In genomic region chr10:77710759-77711682, GRCh38 we compare ENCODE assay signal across 8 cellular contexts.
A peak's percentile ranks its signal among the peaks of the same experiment; 100 is the strongest.
DNase-seq lines count a peak whose midpoint lies in the region; ATAC-seq, FAIRE-seq and TF ChIP-seq lines count a peak whose summit lies in the region.

No MANE protein-coding gene starts in this region.

- peaks cover 3% of the 10 kb centered on the region for H3K4me1 ChIP-seq in endothelial cell of umbilical vein (ENCODE audit: control insufficient read depth, extremely low read depth, insufficient read depth, low read length)
- no peaks in the 10 kb centered on the region for H3K4me1 ChIP-seq in mucosa of descending colon (ENCODE audit: low read depth)

- H3K27ac ChIP-seq in endothelial cell of umbilical vein (ENCODE audit: insufficient read depth, low read depth, low read length) = no peak overlapping the region

- CTCF ChIA-PET in endothelial cell of umbilical vein (lab: Charles Lee) = interaction anchor here (0.6 to 14.8 kb wide), 60 partner anchors 10 to 597 kb away, joined by 3 to 317 read pairs (median 5); no protein-coding TSS in a partner anchor

- no TSS peak for BruUV-seq in endothelial cell of umbilical vein (replicated peaks; lab: Mats Ljungman, UMichigan)

- H3K4me3 ChIP-seq in endothelial cell of umbilical vein (replicated peaks in 1 of 3; ENCODE audit: insufficient read depth in 1 of 3, low read depth in 1 of 3, low read length in 3 of 3) (peak overlapping the region; percentile 14 to 41 (median 38)), mucosa of descending colon (no peak overlapping the region)

- no peaks in the 10 kb centered on the region for H3K79me2 ChIP-seq in endothelial cell of umbilical vein (ENCODE audit: control insufficient read depth, insufficient read depth, low read length)

- ATAC-seq in GM19035 (IDR thresholded peaks at IDR 0.05; ENCODE audit: unreplicated experiment) = peak; percentile 85
- ATAC-seq in HG03175 (IDR thresholded peaks at IDR 0.05; ENCODE audit: unreplicated experiment) = peak; percentile 90
- ATAC-seq in mucosa of descending colon = peak; percentile 99

- POLR2A ChIA-PET in endothelial cell of umbilical vein (lab: Charles Lee) = interaction anchor here (0.5 kb wide), 1 partner anchor 58 kb away, joined by 3 read pairs; no protein-coding TSS in a partner anchor

- no peaks in the 10 kb centered on the region for H3K9me1 ChIP-seq in endothelial cell of umbilical vein (replicated peaks; ENCODE audit: control insufficient read depth, extremely low read depth, insufficient read depth, low read length)

- TF ChIP-seq CTCF in endothelial cell of umbilical vein (IDR thresholded peaks at IDR 0.05; ENCODE audit: extremely low read depth in 1 of 2, insufficient read depth in 1 of 2, low read depth in 1 of 2, low read length in 2 of 2) (peak; percentile 98 to 100), mucosa of descending colon (IDR thresholded peaks at IDR 0.05) (peak; percentile 99)

- peak; percentile 10 to 26 for DNase-seq in AML-193 (lab: John Stamatoyannopoulos, UW)
- peak; percentile 84 for DNase-seq in NCI-H69 (lab: John Stamatoyannopoulos, UW)
- DNase-seq in activated CD8-positive, alpha-beta memory T cell treated with anti-CD3 and anti-CD28 coated beads for 48 hours (ENCODE audit: low read depth in 2 of 3, low spot score in 2 of 3) = peak; percentile 33 to 71 (median 68)
- peak; percentile 73 for DNase-seq in endothelial cell of umbilical vein (ENCODE audit: low read depth, low spot score)
- peak; percentile 69 to 90 (median 85) for DNase-seq in mucosa of descending colon
- DNase-seq in stimulated activated CD8-positive, alpha-beta memory T cell treated with anti-CD3 and anti-CD28 coated beads, Interleukin-2, amount 100 ng/mL, for 48 hours (ENCODE audit: low read depth in 2 of 2) = peak; percentile 66 to 71

- H3K36me3 ChIP-seq in endothelial cell of umbilical vein (ENCODE audit: control insufficient read depth in 2 of 2, extremely low read depth in 1 of 2, insufficient read depth in 2 of 2, low read length in 2 of 2) = no peaks in the 10 kb centered on the region
- no peaks in the 10 kb centered on the region for H3K36me3 ChIP-seq in mucosa of descending colon (ENCODE audit: low read depth)

- H4K20me1 ChIP-seq in endothelial cell of umbilical vein (replicated peaks; ENCODE audit: control insufficient read depth, extremely low read depth, insufficient read depth, low read length) = no peaks in the 10 kb centered on the region

- intact Hi-C loops in endothelial cell of umbilical vein (cut with micrococcal nuclease) = loop anchor here (1.0 to 5.0 kb wide), 5 partner anchors 66 to 546 kb away; no protein-coding TSS in a partner anchor
- intact Hi-C loops in mucosa of descending colon (cut with DNase I, micrococcal nuclease) = loop anchor here in 1 of 2 donors (10.0 kb wide), 1 partner anchor 536 kb away; no protein-coding TSS in a partner anchor

- no peak for TF ChIP-seq POLR2A in endothelial cell of umbilical vein (IDR thresholded peaks at IDR 0.05; ENCODE audit: low read depth, low read length)

- dilution Hi-C loops in endothelial cell of umbilical vein (cut with MboI; ENCODE audit: extremely low pct_ligation_motif_present, low sequenced_read_pairs) = no loop called here

- H3K27me3 ChIP-seq in endothelial cell of umbilical vein (ENCODE audit: control insufficient read depth in 2 of 2, insufficient read depth in 2 of 2, low read length in 2 of 2) = no peaks in the 10 kb centered on the region

- peak overlapping the region; percentile 95 for H2AFZ ChIP-seq in endothelial cell of umbilical vein (ENCODE audit: low read depth, low read length)

- no peaks in the 10 kb centered on the region for H3K9me3 ChIP-seq in endothelial cell of umbilical vein (replicated peaks; ENCODE audit: control insufficient read depth, insufficient read depth, low read length)
- H3K9me3 ChIP-seq in mucosa of descending colon = no peaks in the 10 kb centered on the region

- FAIRE-seq in endothelial cell of umbilical vein (lab: Jason Lieb, UNC) = peak; percentile 72

- H3K9ac ChIP-seq in endothelial cell of umbilical vein (replicated peaks; ENCODE audit: extremely low read depth, insufficient read depth, low read length) = peak overlapping the region; percentile 40

- peak overlapping the region; percentile 67 for H3K4me2 ChIP-seq in endothelial cell of umbilical vein (ENCODE audit: insufficient read depth, low read length)

TF ChIP-seq in endothelial cell of umbilical vein, 7 proteins besides CTCF, POLR2A, EP300 and RAD21:
- no peak for TF ChIP-seq MYC (IDR thresholded peaks at IDR 0.05; ENCODE audit: low read depth, low read length)
- TF ChIP-seq JUN (IDR thresholded peaks at IDR 0.05; ENCODE audit: borderline replicate concordance, insufficient read depth, insufficient read length, low read depth) = no peak
- no peak for TF ChIP-seq EZH2 (IDR thresholded peaks at IDR 0.05; ENCODE audit: borderline replicate concordance, low read depth, low read length, severe bottlenecking)
- TF ChIP-seq POLR2AphosphoS5 (IDR thresholded peaks at IDR 0.05; ENCODE audit: insufficient read depth, low read depth, low read length) = peak; percentile 26

Comparison
In these comparisons a context has a peak if more than half of its experiments do, and no peak if none do; other contexts are left out.
1. DNase-seq: peak in every context shown above with its lines; median percentile 85 in mucosa of descending colon; 84 in NCI-H69; 73 in endothelial cell of umbilical vein; 68 in stimulated activated CD8-positive, alpha-beta memory T cell treated with anti-CD3 and anti-CD28 coated beads, Interleukin-2, amount 100 ng/mL, for 48 hours; 68 in activated CD8-positive, alpha-beta memory T cell treated with anti-CD3 and anti-CD28 coated beads for 48 hours; 18 in AML-193.